Comparison of ENCODE assay signal across 1 cellular context in genomic region chr19:47133021-47133471, GRCh38.
A peak's percentile ranks its signal among the peaks of the same experiment; 100 is the strongest.
TF ChIP-seq lines count a peak whose summit lies in the region.

No MANE protein-coding gene starts in this region.

TF ChIP-seq in HEK293, 187 proteins besides CTCF, POLR2A, EP300 and RAD21 (continued from another document and continues in another):
- TF ChIP-seq WT1 (tag by site-specific recombination; IDR thresholded peaks at IDR 0.05): peak; percentile 68
- no peak for TF ChIP-seq PBX3 (CRISPR knock-in tag; IDR thresholded peaks at IDR 0.05)
- no peak for TF ChIP-seq ZNF521 (tag by site-specific recombination; IDR thresholded peaks at IDR 0.05)
- TF ChIP-seq ZNF501 (tag by site-specific recombination; IDR thresholded peaks at IDR 0.05): no peak
- TF ChIP-seq ZNF184 (tag by site-specific recombination; IDR thresholded peaks at IDR 0.05): no peak
- TF ChIP-seq ZNF664 (tag by site-specific recombination; IDR thresholded peaks at IDR 0.05): no peak; the same call in 1 of the 2 replicates
- TF ChIP-seq GLI2 (tag by site-specific recombination; IDR thresholded peaks at IDR 0.05; ENCODE audit: borderline replicate concordance, low read depth): no peak
- no peak for TF ChIP-seq ZNF174 (tag by site-specific recombination; IDR thresholded peaks at IDR 0.05)
- no peak for TF ChIP-seq ZNF18 (tag by site-specific recombination; IDR thresholded peaks at IDR 0.05)
- no peak for TF ChIP-seq ZNF530 (tag by site-specific recombination; IDR thresholded peaks at IDR 0.05; ENCODE audit: low read depth)
- TF ChIP-seq ZNF157 (tag by site-specific recombination; IDR thresholded peaks at IDR 0.05): no peak
- TF ChIP-seq ZNF571 (tag by site-specific recombination; IDR thresholded peaks at IDR 0.05): no peak
- TF ChIP-seq TRIM28 (IDR thresholded peaks at IDR 0.05; ENCODE audit: borderline replicate concordance, low read length): no peak
- TF ChIP-seq REST (tag by site-specific recombination; IDR thresholded peaks at IDR 0.05): no peak
- 0 out of 2 replicates have a peak, but pooled peaks have one; percentile 6 for TF ChIP-seq ZNF449 (tag by site-specific recombination; IDR thresholded peaks at IDR 0.05)
- TF ChIP-seq ZNF585B (tag by site-specific recombination; IDR thresholded peaks at IDR 0.05): no peak
- no peak for TF ChIP-seq ZNF510 (tag by site-specific recombination; IDR thresholded peaks at IDR 0.05; ENCODE audit: insufficient replicate concordance)
- no peak for TF ChIP-seq ZNF404 (tag by site-specific recombination; IDR thresholded peaks at IDR 0.05)
- no peak for TF ChIP-seq ZBTB48 (tag by site-specific recombination; IDR thresholded peaks at IDR 0.05)
- no peak for TF ChIP-seq MEIS1 (CRISPR knock-in tag; IDR thresholded peaks at IDR 0.05; ENCODE audit: borderline replicate concordance)
- TF ChIP-seq ZNF544 (tag by site-specific recombination; IDR thresholded peaks at IDR 0.05): no peak
- no peak for TF ChIP-seq ZIC2 (tag by site-specific recombination; IDR thresholded peaks at IDR 0.05)
- TF ChIP-seq ZNF114 (tag by site-specific recombination; IDR thresholded peaks at IDR 0.05): no peak
- no peak for TF ChIP-seq ZBTB10 (tag by site-specific recombination; IDR thresholded peaks at IDR 0.05)
- no peak for TF ChIP-seq PRDM2 (tag by site-specific recombination; IDR thresholded peaks at IDR 0.05; ENCODE audit: borderline replicate concordance)
- TF ChIP-seq ZNF211 (tag by site-specific recombination; IDR thresholded peaks at IDR 0.05; ENCODE audit: low read depth): no peak
- TF ChIP-seq ZNF488 (tag by site-specific recombination; IDR thresholded peaks at IDR 0.05): no peak
- TF ChIP-seq ZBTB11 (tag by site-specific recombination; conservative IDR thresholded peaks at IDR 0.05; ENCODE audit: low read depth): no peak
- no peak for TF ChIP-seq KLF7 (tag by site-specific recombination; IDR thresholded peaks at IDR 0.05; ENCODE audit: borderline replicate concordance)
- TF ChIP-seq ZNF341 (tag by site-specific recombination; IDR thresholded peaks at IDR 0.05; ENCODE audit: low read depth): no peak
- TF ChIP-seq GFI1B (tag by site-specific recombination; IDR thresholded peaks at IDR 0.05): 0 out of 2 replicates have a peak, but pooled peaks have one; percentile 41
- no peak for TF ChIP-seq ZNF2 (tag by site-specific recombination; IDR thresholded peaks at IDR 0.05)
- TF ChIP-seq KLF17 (tag by site-specific recombination; IDR thresholded peaks at IDR 0.05): no peak
- no peak for TF ChIP-seq KLF16 (tag by site-specific recombination; IDR thresholded peaks at IDR 0.05)
- TF ChIP-seq OSR2 (tag by site-specific recombination; IDR thresholded peaks at IDR 0.05): peak; percentile 70
- no peak for TF ChIP-seq ZNF792 (tag by site-specific recombination; IDR thresholded peaks at IDR 0.05)
- no peak for TF ChIP-seq ZNF707 (tag by site-specific recombination; IDR thresholded peaks at IDR 0.05)
